ENCODE assay signal across 8 cellular contexts in genomic region chr11:34915136-34916013, GRCh38. TPM values are rescaled to one million over a fixed set of nuclear protein-coding genes. Genes with fewer than 3 reads are reported as not detected.
DNase-seq lines count a peak whose midpoint lies in the region; ATAC-seq and TF ChIP-seq lines count a peak whose summit lies in the region.

No MANE protein-coding gene starts in this region.

- H3K27me3 ChIP-seq in BLaER1 (no peaks in the 10 kb centered on the region), HUES64 (ENCODE audit: insufficient read depth, low read length) (no peaks in the 10 kb centered on the region), SU-DHL-6 (ENCODE audit: low read length) (no peaks in the 10 kb centered on the region), neural cell (ENCODE audit: insufficient read depth, low read depth, low read length) (no peaks in the 10 kb centered on the region)

- H3K27ac ChIP-seq in BLaER1 (peak overlapping the region; percentile 98), HUES64 (ENCODE audit: low read depth, low read length) (peak overlapping the region; percentile 98), SU-DHL-6 (ENCODE audit: low read depth, low read length) (peak overlapping the region; percentile 62), neural cell (ENCODE audit: low read length) (peak overlapping the region; percentile 94)

- TF ChIP-seq RAD21 in neural cell (conservative IDR thresholded peaks at IDR 0.05) = no peak

- H3K9ac ChIP-seq in BLaER1 (peak overlapping the region; percentile 98), HUES64 (ENCODE audit: low read depth, low read length) (peak overlapping the region; percentile 83), SU-DHL-6 (ENCODE audit: low read length) (peak overlapping the region; percentile 97), neural cell (ENCODE audit: low read length) (peak overlapping the region; percentile 95)

- peaks cover 26% of the 10 kb centered on the region for H3K36me3 ChIP-seq in BLaER1
- H3K36me3 ChIP-seq in HUES64 (ENCODE audit: insufficient read depth, low read length) = peaks cover 18% of the 10 kb centered on the region
- peaks cover 7% of the 10 kb centered on the region; the same call in 1 of the 2 replicates for H3K36me3 ChIP-seq in SU-DHL-6 (ENCODE audit: low read length)
- no peaks in the 10 kb centered on the region for H3K36me3 ChIP-seq in neural cell (ENCODE audit: insufficient read depth, low read length)

- H3K4me2 ChIP-seq in BLaER1 (peak overlapping the region; percentile 84), SU-DHL-6 (ENCODE audit: low read depth, low read length, poor library complexity, severe bottlenecking) (peak overlapping the region; percentile 83), neural cell (ENCODE audit: low read length) (peak overlapping the region; percentile 71)

- H2AFZ ChIP-seq in SU-DHL-6 (ENCODE audit: low read depth, low read length, severe bottlenecking) (peak overlapping the region; percentile 96), neural cell (ENCODE audit: low read depth, low read length) (peak overlapping the region; percentile 91)

- ATAC-seq in GM19372 (IDR thresholded peaks at IDR 0.05; ENCODE audit: low read depth, unreplicated experiment) = peak; percentile 4

- 14% methylated on average over 34 of the region's 34 CpGs for WGBS in HUES64

- TF ChIP-seq EP300 in neural cell (conservative IDR thresholded peaks at IDR 0.05; ENCODE audit: poor library complexity, severe bottlenecking) = no peak

- H3K9me3 ChIP-seq in BLaER1 = peaks cover 16% of the 10 kb centered on the region; the same call in 1 of the 2 replicates
- no peaks in the 10 kb centered on the region for H3K9me3 ChIP-seq in HUES64 (ENCODE audit: insufficient read depth, low read depth, low read length)
- H3K9me3 ChIP-seq in SU-DHL-6 (ENCODE audit: insufficient read depth, low read length) = no peaks in the 10 kb centered on the region; the same call in 1 of the 2 replicates
- no peaks in the 10 kb centered on the region for H3K9me3 ChIP-seq in neural cell (ENCODE audit: low read length)

- H3K4me1 ChIP-seq in BLaER1 = peaks cover 51% of the 10 kb centered on the region
- H3K4me1 ChIP-seq in HUES64 (ENCODE audit: insufficient read depth, low read length) = peaks cover 9% of the 10 kb centered on the region

- H3K79me2 ChIP-seq in SU-DHL-6 (ENCODE audit: insufficient read depth, low read length) = peaks cover 50% of the 10 kb centered on the region
- peaks cover 49% of the 10 kb centered on the region for H3K79me2 ChIP-seq in neural cell (replicated peaks; ENCODE audit: insufficient read depth, low read length)

- no peak for TF ChIP-seq CTCF in SU-DHL-6 (IDR thresholded peaks at IDR 0.05; ENCODE audit: insufficient read depth, low read length, poor library complexity, severe bottlenecking)
- no peak for TF ChIP-seq CTCF in fibroblast of mammary gland (conservative IDR thresholded peaks at IDR 0.05; ENCODE audit: control insufficient read depth, insufficient read depth, low read depth, low read length)
- TF ChIP-seq CTCF in neural cell (IDR thresholded peaks at IDR 0.05; ENCODE audit: poor library complexity, severe bottlenecking) = no peak

- DNase-seq in fibroblast of mammary gland (ENCODE audit: low read depth) (peak; percentile 38), SKM-1 treated with dmso at 0.1 percent for 144 hours (lab: John Stamatoyannopoulos, UW; ENCODE audit: unreplicated experiment) (no peak), cortex of kidney (lab: John Stamatoyannopoulos, UW) (no peak)

- H3K9me2 ChIP-seq in SU-DHL-6 (replicated peaks; ENCODE audit: insufficient read depth, low read length) (no peaks in the 10 kb centered on the region), neural cell (ENCODE audit: insufficient read depth, low read length) (no peaks in the 10 kb centered on the region)

- H3F3A ChIP-seq in SU-DHL-6 (ENCODE audit: insufficient read depth) = peaks cover 7% of the 10 kb centered on the region; the same call in 1 of the 2 replicates
- no peaks in the 10 kb centered on the region for H3F3A ChIP-seq in neural cell (ENCODE audit: insufficient read depth, low read length, poor library complexity, severe bottlenecking)

- H3K4me3 ChIP-seq in BLaER1 (peak overlapping the region; percentile 85), HUES64 (ENCODE audit: low read length) (peak overlapping the region; percentile 99), SU-DHL-6 (ENCODE audit: insufficient read depth, low read length, poor library complexity, severe bottlenecking) (peak overlapping the region; percentile 80), fibroblast of mammary gland (ENCODE audit: control insufficient read depth, low read depth, low read length) (peak overlapping the region; percentile 93), neural cell (ENCODE audit: low read length) (peak overlapping the region; percentile 92)

- H4K20me1 ChIP-seq in BLaER1 = peaks cover 14% of the 10 kb centered on the region; the same call in 1 of the 2 replicates
- H4K20me1 ChIP-seq in SU-DHL-6 (ENCODE audit: low read depth, low read length) = 0 out of 2 replicates have a peak, but pooled peaks cover 6% of the 10 kb centered on the region
- no peaks in the 10 kb centered on the region for H4K20me1 ChIP-seq in neural cell (ENCODE audit: insufficient read depth)

TF ChIP-seq in neural cell, 6 proteins besides CTCF, POLR2A, EP300 and RAD21:
- TF ChIP-seq POLR2AphosphoS5 (IDR thresholded peaks at IDR 0.05) (peak; percentile 65), REST (IDR thresholded peaks at IDR 0.05; ENCODE audit: borderline replicate concordance) (peak; percentile 72), TAF1 (IDR thresholded peaks at IDR 0.05; ENCODE audit: low read depth) (no peak)

RNA-seq across cellular contexts. Expression of gene APIP, which starts 0.8 kb away (rescaled TPM):
- polyA plus RNA-seq in HUES64 (2013, experiment 1 of 2) = 26.4 TPM
- polyA plus RNA-seq in HUES64 (2013, experiment 2 of 2) = 30.3 TPM
- polyA plus RNA-seq in neural cell = 45.9 and 52.3 TPM in 2 replicates
- polyA minus RNA-seq in neural cell = 30.9 and 31.5 TPM in 2 replicates

RNA-seq across cellular contexts. Expression of gene PDHX, which starts 1.0 kb away (rescaled TPM):
- polyA plus RNA-seq in HUES64 (2013, experiment 1 of 2) = 22.7 TPM
- 24.7 TPM for polyA plus RNA-seq in HUES64 (2013, experiment 2 of 2)
- polyA plus RNA-seq in neural cell = 53.6 and 59.8 TPM in 2 replicates
- polyA minus RNA-seq in neural cell = 106 and 109 TPM in 2 replicates
